ENCODE assay signal across 3 cellular contexts in the genomic region with DNA sequence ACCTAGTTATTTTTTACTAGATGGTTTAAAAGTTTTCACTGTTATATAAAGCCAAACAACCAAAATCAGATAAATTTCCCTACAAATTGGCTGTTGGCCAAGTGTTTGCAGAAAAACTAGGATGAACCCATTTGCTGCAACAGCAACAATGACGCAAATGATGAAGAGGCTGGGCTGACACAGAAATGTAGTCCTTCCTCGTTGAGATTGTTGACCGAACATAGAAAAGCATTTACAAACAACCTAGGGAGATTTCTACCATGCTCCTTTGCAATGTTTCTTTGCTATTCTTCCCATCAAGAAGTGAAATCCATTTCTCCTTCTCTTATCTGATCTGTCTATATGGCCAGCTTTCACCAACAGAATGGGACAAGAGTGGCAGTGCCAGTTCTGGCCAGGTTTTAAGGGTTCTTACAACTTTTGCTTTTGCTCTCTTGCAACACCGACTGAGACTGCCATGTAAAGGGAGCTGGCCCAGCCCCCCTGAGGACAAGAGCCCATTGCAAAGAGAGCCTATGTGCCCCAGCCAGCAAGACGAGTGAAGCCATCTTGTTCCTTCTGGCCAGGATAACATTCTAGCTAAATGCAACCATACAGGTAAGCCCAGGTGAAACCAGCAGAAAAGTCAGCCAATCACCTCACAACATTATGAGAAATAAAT.
TF ChIP-seq lines count a peak whose summit lies in the region.

No MANE protein-coding gene starts in this region.

TF ChIP-seq in liver, 16 proteins besides CTCF, POLR2A, EP300 and RAD21:
- TF ChIP-seq SP1 (IDR thresholded peaks at IDR 0.05) = peak; percentile 67
- TF ChIP-seq, protein P1, sequence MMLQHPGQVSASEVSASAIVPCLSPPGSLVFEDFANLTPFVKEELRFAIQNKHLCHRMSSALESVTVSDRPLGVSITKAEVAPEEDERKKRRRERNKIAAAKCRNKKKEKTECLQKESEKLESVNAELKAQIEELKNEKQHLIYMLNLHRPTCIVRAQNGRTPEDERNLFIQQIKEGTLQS (IDR thresholded peaks at IDR 0.05) = peak; percentile 85
- peak; percentile 34 to 68 for TF ChIP-seq HNF4A (conservative IDR thresholded peaks at IDR 0.05)
- no peak for TF ChIP-seq GABPA (IDR thresholded peaks at IDR 0.05 in 1 of 2, conservative IDR thresholded peaks at IDR 0.05 in 1 of 2)
- TF ChIP-seq, protein P2, sequence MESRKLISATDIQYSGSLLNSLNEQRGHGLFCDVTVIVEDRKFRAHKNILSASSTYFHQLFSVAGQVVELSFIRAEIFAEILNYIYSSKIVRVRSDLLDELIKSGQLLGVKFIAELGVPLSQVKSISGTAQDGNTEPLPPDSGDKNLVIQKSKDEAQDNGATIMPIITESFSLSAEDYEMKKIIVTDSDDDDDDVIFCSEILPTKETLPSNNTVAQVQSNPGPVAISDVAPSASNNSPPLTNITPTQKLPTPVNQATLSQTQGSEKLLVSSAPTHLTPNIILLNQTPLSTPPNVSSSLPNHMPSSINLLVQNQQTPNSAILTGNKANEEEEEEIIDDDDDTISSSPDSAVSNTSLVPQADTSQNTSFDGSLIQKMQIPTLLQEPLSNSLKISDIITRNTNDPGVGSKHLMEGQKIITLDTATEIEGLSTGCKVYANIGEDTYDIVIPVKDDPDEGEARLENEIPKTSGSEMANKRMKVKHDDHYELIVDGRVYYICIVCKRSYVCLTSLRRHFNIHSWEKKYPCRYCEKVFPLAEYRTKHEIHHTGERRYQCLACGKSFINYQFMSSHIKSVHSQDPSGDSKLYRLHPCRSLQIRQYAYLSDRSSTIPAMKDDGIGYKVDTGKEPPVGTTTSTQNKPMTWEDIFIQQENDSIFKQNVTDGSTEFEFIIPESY (IDR thresholded peaks at IDR 0.05) = peak; percentile 15
- TF ChIP-seq, protein P3, sequence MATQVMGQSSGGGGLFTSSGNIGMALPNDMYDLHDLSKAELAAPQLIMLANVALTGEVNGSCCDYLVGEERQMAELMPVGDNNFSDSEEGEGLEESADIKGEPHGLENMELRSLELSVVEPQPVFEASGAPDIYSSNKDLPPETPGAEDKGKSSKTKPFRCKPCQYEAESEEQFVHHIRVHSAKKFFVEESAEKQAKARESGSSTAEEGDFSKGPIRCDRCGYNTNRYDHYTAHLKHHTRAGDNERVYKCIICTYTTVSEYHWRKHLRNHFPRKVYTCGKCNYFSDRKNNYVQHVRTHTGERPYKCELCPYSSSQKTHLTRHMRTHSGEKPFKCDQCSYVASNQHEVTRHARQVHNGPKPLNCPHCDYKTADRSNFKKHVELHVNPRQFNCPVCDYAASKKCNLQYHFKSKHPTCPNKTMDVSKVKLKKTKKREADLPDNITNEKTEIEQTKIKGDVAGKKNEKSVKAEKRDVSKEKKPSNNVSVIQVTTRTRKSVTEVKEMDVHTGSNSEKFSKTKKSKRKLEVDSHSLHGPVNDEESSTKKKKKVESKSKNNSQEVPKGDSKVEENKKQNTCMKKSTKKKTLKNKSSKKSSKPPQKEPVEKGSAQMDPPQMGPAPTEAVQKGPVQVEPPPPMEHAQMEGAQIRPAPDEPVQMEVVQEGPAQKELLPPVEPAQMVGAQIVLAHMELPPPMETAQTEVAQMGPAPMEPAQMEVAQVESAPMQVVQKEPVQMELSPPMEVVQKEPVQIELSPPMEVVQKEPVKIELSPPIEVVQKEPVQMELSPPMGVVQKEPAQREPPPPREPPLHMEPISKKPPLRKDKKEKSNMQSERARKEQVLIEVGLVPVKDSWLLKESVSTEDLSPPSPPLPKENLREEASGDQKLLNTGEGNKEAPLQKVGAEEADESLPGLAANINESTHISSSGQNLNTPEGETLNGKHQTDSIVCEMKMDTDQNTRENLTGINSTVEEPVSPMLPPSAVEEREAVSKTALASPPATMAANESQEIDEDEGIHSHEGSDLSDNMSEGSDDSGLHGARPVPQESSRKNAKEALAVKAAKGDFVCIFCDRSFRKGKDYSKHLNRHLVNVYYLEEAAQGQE (IDR thresholded peaks at IDR 0.05) = peak; percentile 64
- peak; percentile 58 for TF ChIP-seq FOXA2 (IDR thresholded peaks at IDR 0.05)
- no peak for TF ChIP-seq NR2F2 (IDR thresholded peaks at IDR 0.05)
- peak; percentile 75 for TF ChIP-seq YY1 (IDR thresholded peaks at IDR 0.05)
- TF ChIP-seq, protein P4, sequence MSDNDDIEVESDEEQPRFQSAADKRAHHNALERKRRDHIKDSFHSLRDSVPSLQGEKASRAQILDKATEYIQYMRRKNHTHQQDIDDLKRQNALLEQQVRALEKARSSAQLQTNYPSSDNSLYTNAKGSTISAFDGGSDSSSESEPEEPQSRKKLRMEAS (IDR thresholded peaks at IDR 0.05) = peak; percentile 68
- no peak for TF ChIP-seq EGR1 (IDR thresholded peaks at IDR 0.05; ENCODE audit: low read depth in 2 of 2)
- TF ChIP-seq JUND (IDR thresholded peaks at IDR 0.05) = peak in 1 of 2 donors; percentile 78
- peak; percentile 74 to 87 for TF ChIP-seq RXRA (IDR thresholded peaks at IDR 0.05)

TF ChIP-seq in HepG2, 621 proteins besides CTCF, POLR2A, EP300 and RAD21 (continues in another document):
- TF ChIP-seq ZFP41 (CRISPR knock-in tag; IDR thresholded peaks at IDR 0.05; ENCODE audit: borderline replicate concordance) (no peak), ZMYM2 (CRISPR knock-in tag; IDR thresholded peaks at IDR 0.05) (no peak), KDM4B (CRISPR knock-in tag; IDR thresholded peaks at IDR 0.05) (no peak), BRCA1 (CRISPR knock-in tag; IDR thresholded peaks at IDR 0.05) (no peak), WIZ (CRISPR knock-in tag; IDR thresholded peaks at IDR 0.05) (no peak)
- TF ChIP-seq, protein P5, sequence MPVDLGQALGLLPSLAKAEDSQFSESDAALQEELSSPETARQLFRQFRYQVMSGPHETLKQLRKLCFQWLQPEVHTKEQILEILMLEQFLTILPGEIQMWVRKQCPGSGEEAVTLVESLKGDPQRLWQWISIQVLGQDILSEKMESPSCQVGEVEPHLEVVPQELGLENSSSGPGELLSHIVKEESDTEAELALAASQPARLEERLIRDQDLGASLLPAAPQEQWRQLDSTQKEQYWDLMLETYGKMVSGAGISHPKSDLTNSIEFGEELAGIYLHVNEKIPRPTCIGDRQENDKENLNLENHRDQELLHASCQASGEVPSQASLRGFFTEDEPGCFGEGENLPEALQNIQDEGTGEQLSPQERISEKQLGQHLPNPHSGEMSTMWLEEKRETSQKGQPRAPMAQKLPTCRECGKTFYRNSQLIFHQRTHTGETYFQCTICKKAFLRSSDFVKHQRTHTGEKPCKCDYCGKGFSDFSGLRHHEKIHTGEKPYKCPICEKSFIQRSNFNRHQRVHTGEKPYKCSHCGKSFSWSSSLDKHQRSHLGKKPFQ (CRISPR knock-in tag; IDR thresholded peaks at IDR 0.05; ENCODE audit: insufficient replicate concordance) = no peak
- TF ChIP-seq, protein P6, sequence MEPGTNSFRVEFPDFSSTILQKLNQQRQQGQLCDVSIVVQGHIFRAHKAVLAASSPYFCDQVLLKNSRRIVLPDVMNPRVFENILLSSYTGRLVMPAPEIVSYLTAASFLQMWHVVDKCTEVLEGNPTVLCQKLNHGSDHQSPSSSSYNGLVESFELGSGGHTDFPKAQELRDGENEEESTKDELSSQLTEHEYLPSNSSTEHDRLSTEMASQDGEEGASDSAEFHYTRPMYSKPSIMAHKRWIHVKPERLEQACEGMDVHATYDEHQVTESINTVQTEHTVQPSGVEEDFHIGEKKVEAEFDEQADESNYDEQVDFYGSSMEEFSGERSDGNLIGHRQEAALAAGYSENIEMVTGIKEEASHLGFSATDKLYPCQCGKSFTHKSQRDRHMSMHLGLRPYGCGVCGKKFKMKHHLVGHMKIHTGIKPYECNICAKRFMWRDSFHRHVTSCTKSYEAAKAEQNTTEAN (CRISPR knock-in tag; conservative IDR thresholded peaks at IDR 0.05) = no peak
- TF ChIP-seq, protein P7, sequence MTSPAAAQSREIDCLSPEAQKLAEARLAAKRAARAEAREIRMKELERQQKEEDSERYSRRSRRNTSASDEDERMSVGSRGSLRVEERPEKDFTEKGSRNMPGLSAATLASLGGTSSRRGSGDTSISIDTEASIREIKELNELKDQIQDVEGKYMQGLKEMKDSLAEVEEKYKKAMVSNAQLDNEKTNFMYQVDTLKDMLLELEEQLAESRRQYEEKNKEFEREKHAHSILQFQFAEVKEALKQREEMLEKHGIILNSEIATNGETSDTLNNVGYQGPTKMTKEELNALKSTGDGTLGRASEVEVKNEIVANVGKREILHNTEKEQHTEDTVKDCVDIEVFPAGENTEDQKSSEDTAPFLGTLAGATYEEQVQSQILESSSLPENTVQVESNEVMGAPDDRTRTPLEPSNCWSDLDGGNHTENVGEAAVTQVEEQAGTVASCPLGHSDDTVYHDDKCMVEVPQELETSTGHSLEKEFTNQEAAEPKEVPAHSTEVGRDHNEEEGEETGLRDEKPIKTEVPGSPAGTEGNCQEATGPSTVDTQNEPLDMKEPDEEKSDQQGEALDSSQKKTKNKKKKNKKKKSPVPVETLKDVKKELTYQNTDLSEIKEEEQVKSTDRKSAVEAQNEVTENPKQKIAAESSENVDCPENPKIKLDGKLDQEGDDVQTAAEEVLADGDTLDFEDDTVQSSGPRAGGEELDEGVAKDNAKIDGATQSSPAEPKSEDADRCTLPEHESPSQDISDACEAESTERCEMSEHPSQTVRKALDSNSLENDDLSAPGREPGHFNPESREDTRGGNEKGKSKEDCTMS (CRISPR knock-in tag; conservative IDR thresholded peaks at IDR 0.05) = no peak

TF ChIP-seq in K562, 482 proteins besides CTCF, POLR2A, EP300 and RAD21:
- TF ChIP-seq KLF10 (CRISPR knock-in tag; IDR thresholded peaks at IDR 0.05) (no peak), NFIX (CRISPR knock-in tag; IDR thresholded peaks at IDR 0.05; ENCODE audit: low read depth) (0 out of 2 replicates have a peak, but pooled peaks have one; percentile 7), NFIC (IDR thresholded peaks at IDR 0.05) (peak; percentile 44; the same call in 1 of the 2 replicates)
TF ChIP-seq in K562: peak in this region for 2.
